In the genomic region with DNA sequence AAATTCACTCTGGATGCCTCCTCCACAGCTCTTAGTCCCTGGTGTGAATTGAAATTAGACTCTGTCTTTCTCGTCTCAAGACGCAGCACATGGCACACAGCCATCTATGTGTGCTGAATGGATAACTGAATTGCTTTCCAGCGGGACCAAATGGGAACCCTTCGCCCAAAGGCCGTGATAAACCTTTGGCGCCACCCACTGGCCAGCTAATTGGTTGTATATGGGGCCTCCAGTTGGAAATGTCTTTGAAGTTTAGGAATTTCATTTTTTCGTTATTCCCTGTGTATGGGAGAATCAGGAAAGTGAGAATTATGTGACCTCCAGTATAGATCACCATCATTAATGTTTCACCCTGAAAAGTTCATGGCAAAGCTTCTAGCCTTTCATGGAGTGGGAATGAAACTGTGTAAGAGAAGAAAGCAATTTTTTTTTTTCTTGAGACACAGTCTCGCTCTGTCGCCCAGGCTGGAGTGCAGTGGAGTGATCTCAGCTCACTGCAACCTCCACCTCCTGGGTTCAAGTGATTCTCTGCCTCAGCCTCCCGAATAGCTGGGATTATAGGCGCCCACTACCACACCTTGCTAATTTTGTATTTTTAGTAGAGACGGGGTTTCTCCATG, we compare ENCODE assay signal across 8 cellular contexts. TPM values are rescaled to one million over a fixed set of nuclear protein-coding genes. Genes with fewer than 3 reads are reported as not detected.
DNase-seq lines count a peak whose midpoint lies in the region; ATAC-seq and TF ChIP-seq lines count a peak whose summit lies in the region.

No MANE protein-coding gene starts in this region.

- in situ Hi-C loops in KBM-7 (cut with MboI; ENCODE audit: low pct_unique_long_range_greater_than_20kb, low sequenced_read_pairs) = no loop called here

- intact Hi-C loops in Calu3 (cut with micrococcal nuclease; ENCODE audit: unreplicated experiment) = loop anchor here (2.0 to 5.0 kb wide), 4 partner anchors 28 to 136 kb away; no protein-coding TSS in a partner anchor
- intact Hi-C loops in activated T-helper 2 cell treated with anti-CD3 and anti-CD28 coated beads, Interferon-gamma antibody, Interleukin-2, Interleukin-4, amounts not matched to agents 10 μg/mL and 5 μg/mL and 100 μg/mL, durations not matched to agents 14 hours and 24 hours and 36 hours (cut with micrococcal nuclease) = loop anchor here (1.0 to 5.0 kb wide), 3 partner anchors 8 to 389 kb away; no protein-coding TSS in a partner anchor
- intact Hi-C loops in stomach (cut with DNase I; ENCODE audit: low total_unique reads) = loop anchor here (5.0 kb wide), 2 partner anchors 49 to 139 kb away; no protein-coding TSS in a partner anchor

- TF ChIP-seq POLR2A in Peyer's patch (IDR thresholded peaks at IDR 0.05) = no peak
- no peak for TF ChIP-seq POLR2A in stomach (IDR thresholded peaks at IDR 0.05)

- peak overlapping the region; percentile 35 for H2AFZ ChIP-seq in neuron (ENCODE audit: low read depth, low read length)

- H3K4me3 ChIP-seq in Peyer's patch (no peak overlapping the region), neuron (ENCODE audit: low read length) (no peak overlapping the region), stomach (no peak overlapping the region)

- H3K27ac ChIP-seq in Peyer's patch (no peak overlapping the region), stomach (no peak overlapping the region)

- no peaks in the 10 kb centered on the region for H3K9me3 ChIP-seq in Peyer's patch
- H3K9me3 ChIP-seq in neuron (ENCODE audit: low read length) = no peaks in the 10 kb centered on the region
- no peaks in the 10 kb centered on the region for H3K9me3 ChIP-seq in stomach

- no peaks in the 10 kb centered on the region for H3K9me3 Mint-ChIP-seq in Calu3 (ENCODE audit: low read depth, unreplicated experiment)
- H3K9me3 Mint-ChIP-seq in activated T-helper 2 cell treated with anti-CD3 and anti-CD28 coated beads, Interferon-gamma antibody, Interleukin-2, Interleukin-4, amounts not matched to agents 10 μg/mL and 5 μg/mL and 100 μg/mL, durations not matched to agents 14 hours and 24 hours and 36 hours = no peaks in the 10 kb centered on the region

- no peaks in the 10 kb centered on the region for H3K36me3 Mint-ChIP-seq in Calu3 (ENCODE audit: insufficient read depth, unreplicated experiment)
- H3K36me3 Mint-ChIP-seq in activated T-helper 2 cell treated with anti-CD3 and anti-CD28 coated beads, Interferon-gamma antibody, Interleukin-2, Interleukin-4, amounts not matched to agents 10 μg/mL and 5 μg/mL and 100 μg/mL, durations not matched to agents 14 hours and 24 hours and 36 hours (ENCODE audit: low read depth) = no peaks in the 10 kb centered on the region

- ATAC-seq in GM18517 (IDR thresholded peaks at IDR 0.05; ENCODE audit: unreplicated experiment) = no peak

- H3K27me3 Mint-ChIP-seq in Calu3 (ENCODE audit: unreplicated experiment) = no peaks in the 10 kb centered on the region
- H3K27me3 Mint-ChIP-seq in activated T-helper 2 cell treated with anti-CD3 and anti-CD28 coated beads, Interferon-gamma antibody, Interleukin-2, Interleukin-4, amounts not matched to agents 10 μg/mL and 5 μg/mL and 100 μg/mL, durations not matched to agents 14 hours and 24 hours and 36 hours (ENCODE audit: low read depth) = no peaks in the 10 kb centered on the region

- DNase-seq in Calu3 (peak; percentile 86), KBM-7 (peak; percentile 72), Peyer's patch (peak; percentile 80 to 94 (median 86)), fibroblast of the conjunctiva (ENCODE audit: low read depth) (peak; percentile 63), stomach (peak; percentile 91)
- DNase-seq in activated T-helper 2 cell treated with anti-CD3 and anti-CD28 coated beads, Interferon-gamma antibody, Interleukin-2, Interleukin-4, amounts not matched to agents 10 μg/mL and 5 μg/mL and 100 μg/mL, durations not matched to agents 14 hours and 24 hours and 36 hours (ENCODE audit: low spot score) = peak; percentile 35

- BruUV-seq in Calu3 (replicated peaks; lab: Mats Ljungman, UMichigan) = no TSS peak

- CTCF ChIA-PET in Calu3 (lab: Charles Lee) = interaction anchor here (0.5 to 2.4 kb wide), 6 partner anchors 9 to 1276 kb away, joined by 3 to 21 read pairs (median 6); no protein-coding TSS in a partner anchor

- H3K4me1 Mint-ChIP-seq in Calu3 (ENCODE audit: low read depth, unreplicated experiment) = peaks cover 33% of the 10 kb centered on the region
- H3K4me1 Mint-ChIP-seq in activated T-helper 2 cell treated with anti-CD3 and anti-CD28 coated beads, Interferon-gamma antibody, Interleukin-2, Interleukin-4, amounts not matched to agents 10 μg/mL and 5 μg/mL and 100 μg/mL, durations not matched to agents 14 hours and 24 hours and 36 hours (ENCODE audit: low read depth) = peaks cover 13% of the 10 kb centered on the region

- WGBS in stomach, 5 donors = 31 to 34% (median 32%) methylated on average over 12 of the region's 12 CpGs

- H3K27me3 ChIP-seq in Peyer's patch = no peaks in the 10 kb centered on the region
- H3K27me3 ChIP-seq in neuron (ENCODE audit: insufficient read depth, low read length) = no peaks in the 10 kb centered on the region
- H3K27me3 ChIP-seq in stomach = no peaks in the 10 kb centered on the region

- H3K4me3 Mint-ChIP-seq in Calu3 (ENCODE audit: low read depth, unreplicated experiment) = no peak overlapping the region
- no peak overlapping the region for H3K4me3 Mint-ChIP-seq in activated T-helper 2 cell treated with anti-CD3 and anti-CD28 coated beads, Interferon-gamma antibody, Interleukin-2, Interleukin-4, amounts not matched to agents 10 μg/mL and 5 μg/mL and 100 μg/mL, durations not matched to agents 14 hours and 24 hours and 36 hours (ENCODE audit: low read depth)

- H3K4me1 ChIP-seq in Peyer's patch (peaks cover 0 to 3% (median 0%) of the 10 kb centered on the region in 4 donors), neuron (ENCODE audit: insufficient read depth, low read length) (peaks cover 15% of the 10 kb centered on the region), stomach (peaks cover 0 to 9% (median 7%) of the 10 kb centered on the region in 4 donors)

- H3K36me3 ChIP-seq in Peyer's patch (no peaks in the 10 kb centered on the region), neuron (ENCODE audit: insufficient read depth, low read length) (no peaks in the 10 kb centered on the region), stomach (no peaks in the 10 kb centered on the region)

- no peak for TF ChIP-seq EP300 in stomach (IDR thresholded peaks at IDR 0.05)

- peak overlapping the region; percentile 6 for H3K27ac Mint-ChIP-seq in Calu3 (ENCODE audit: unreplicated experiment)
- H3K27ac Mint-ChIP-seq in activated T-helper 2 cell treated with anti-CD3 and anti-CD28 coated beads, Interferon-gamma antibody, Interleukin-2, Interleukin-4, amounts not matched to agents 10 μg/mL and 5 μg/mL and 100 μg/mL, durations not matched to agents 14 hours and 24 hours and 36 hours = no peak overlapping the region

- peak; percentile 76 for TF ChIP-seq CTCF in Calu3 (IDR thresholded peaks at IDR 0.05; ENCODE audit: unreplicated experiment)
- TF ChIP-seq CTCF in Peyer's patch (IDR thresholded peaks at IDR 0.05) = peak; percentile 55 to 86 (median 84)
- peak in 5 of 7 experiments; percentile 59 to 83 (median 77) for TF ChIP-seq CTCF in stomach (IDR thresholded peaks at IDR 0.05)

RNA-seq across cellular contexts. Expression of a gene that starts 9.8 kb away (rescaled TPM):
- 1,038 and 1,111 TPM in 2 replicates for total RNA-seq in Calu3 (2022)
- 100 to 1,000 TPM; 141 to 550 (median 254) TPM for total RNA-seq in Peyer's patch
- total RNA-seq in activated T-helper 2 cell treated with anti-CD3 and anti-CD28 coated beads, Interferon-gamma antibody, Interleukin-2, Interleukin-4, amounts not matched to agents 10 μg/mL and 5 μg/mL and 100 μg/mL, durations not matched to agents 14 hours and 24 hours and 36 hours = 995 and 1,017 TPM in 2 replicates
- total RNA-seq in stomach = 100 to 1,000 TPM; 103 to 250 (median 213) TPM
- 100 to 1,000 TPM; 167 to 279 (median 236) TPM for polyA plus RNA-seq in stomach

RNA-seq across cellular contexts. Expression of a gene that starts 43.0 kb away (rescaled TPM):
- total RNA-seq in Calu3 (2022) (33.0 and 37.6 TPM in 2 replicates), Peyer's patch (10 to 100 TPM; 27.6 to 36.7 (median 33.6) TPM), stomach (10 to 100 TPM; 13.9 to 44.2 (median 25.5) TPM)
- 35.3 and 37.0 TPM in 2 replicates for total RNA-seq in activated T-helper 2 cell treated with anti-CD3 and anti-CD28 coated beads, Interferon-gamma antibody, Interleukin-2, Interleukin-4, amounts not matched to agents 10 μg/mL and 5 μg/mL and 100 μg/mL, durations not matched to agents 14 hours and 24 hours and 36 hours
- polyA plus RNA-seq in stomach = 1 to 10 TPM; 8.2 to 9.2 (median 8.4) TPM

Comparison
In these comparisons a context has a peak if more than half of its experiments do, and no peak if none do; other contexts are left out.
1. DNase-seq: peak in every context shown above with its lines; median percentile 91 in stomach; 86 in Calu3; 86 in Peyer's patch; 72 in KBM-7; 63 in fibroblast of the conjunctiva; 35 in activated T-helper 2 cell treated with anti-CD3 and anti-CD28 coated beads, Interferon-gamma antibody, Interleukin-2, Interleukin-4, amounts not matched to agents 10 μg/mL and 5 μg/mL and 100 μg/mL, durations not matched to agents 14 hours and 24 hours and 36 hours.